ENCODE assay signal across 12 cellular contexts in the genomic region with DNA sequence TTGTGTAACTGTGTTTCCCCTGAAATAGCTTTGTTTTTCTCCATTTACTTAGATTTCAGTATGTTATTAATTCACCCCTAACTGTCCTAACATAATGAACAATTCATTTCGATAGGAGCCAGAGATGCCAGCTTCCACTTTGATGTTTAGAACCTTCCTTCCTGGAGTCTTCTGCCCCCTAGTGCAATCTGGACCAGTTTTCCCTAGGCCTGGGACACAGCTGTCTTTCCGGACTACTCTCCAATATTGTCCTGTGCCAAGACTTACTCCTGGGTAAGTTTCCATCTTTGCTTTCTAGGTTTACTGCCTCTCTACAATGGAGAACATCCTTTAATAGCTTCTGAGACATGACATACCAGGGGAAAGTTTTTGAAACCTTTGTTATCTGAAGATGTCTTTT. TPM values are rescaled to one million over a fixed set of nuclear protein-coding genes. Genes with fewer than 3 reads are reported as not detected.
DNase-seq lines count a peak whose midpoint lies in the region; ATAC-seq and TF ChIP-seq lines count a peak whose summit lies in the region.
"Had no signal": no experiment of that assay in that cellular context is flagged by ENCODE, and none has a peak within 500 bp of the region (broad histone marks: within the 10 kb centered on the region; RNA-seq: fewer than 3 reads in every experiment).

No MANE protein-coding gene starts in this region.

- no peaks in the 10 kb centered on the region for H3K4me1 ChIP-seq in IMR-90 (ENCODE audit: control insufficient read depth, insufficient read depth, low read length)
- no peaks in the 10 kb centered on the region for H3K4me1 ChIP-seq in liver (ENCODE audit: control insufficient read depth in 4 of 4, insufficient read depth in 4 of 4, low read length in 3 of 4)
- H3K4me1 ChIP-seq: neural progenitor cell had no signal

- H4K91ac ChIP-seq in IMR-90 (ENCODE audit: insufficient read depth, low read depth, low read length), result no peak overlapping the region

- TF ChIP-seq RAD21 in IMR-90 (IDR thresholded peaks at IDR 0.05; ENCODE audit: low read length) (no peak), liver (IDR thresholded peaks at IDR 0.05) (peak; percentile 28 to 35)

- no peak overlapping the region for H3K4ac ChIP-seq in IMR-90 (ENCODE audit: low read depth, low read length)

- H4K20me1 ChIP-seq in IMR-90 (ENCODE audit: insufficient read depth, low read length), result no peaks in the 10 kb centered on the region

- TF ChIP-seq CTCF in IMR-90 (conservative IDR thresholded peaks at IDR 0.05; ENCODE audit: low read depth, low read length) (0 out of 2 replicates have a peak, but pooled peaks have one; percentile 16), liver (IDR thresholded peaks at IDR 0.05; ENCODE audit: low read depth, low read length, missing input control) (no peak)

- no peak overlapping the region for H2BK15ac ChIP-seq in IMR-90 (ENCODE audit: low read depth, low read length)

- TF ChIP-seq POLR2A in IMR-90 (IDR thresholded peaks at IDR 0.05; ENCODE audit: low read depth, low read length), result no peak

- H3K14ac ChIP-seq in IMR-90 (replicated peaks; ENCODE audit: low read depth, low read length), result no peak overlapping the region

- no peak overlapping the region for H2AFZ ChIP-seq in IMR-90 (replicated peaks; ENCODE audit: low read length, poor library complexity)
- H2AFZ ChIP-seq: neural progenitor cell had no signal

- H2AK5ac ChIP-seq in IMR-90 (ENCODE audit: low read depth, low read length), result no peak overlapping the region

- no peaks in the 10 kb centered on the region for H3K9me1 ChIP-seq in IMR-90 (ENCODE audit: insufficient read depth, low read length)

- H3K4me3 ChIP-seq in IMR-90 (ENCODE audit: insufficient read depth, low read depth, low read length) (no peak overlapping the region), liver (ENCODE audit: low read depth in 1 of 3, low read length in 3 of 3) (no peak overlapping the region)
- H3K4me3 ChIP-seq: neural progenitor cell had no signal

- no TSS peak for BruUV-seq in IMR-90 (replicated peaks; lab: Mats Ljungman, UMichigan)

- H4K5ac ChIP-seq in IMR-90 (ENCODE audit: low read depth, low read length), result no peak overlapping the region

- ATAC-seq in IMR-90 (ENCODE audit: low read depth), result no peak
- ATAC-seq in GM18868 (IDR thresholded peaks at IDR 0.05; ENCODE audit: unreplicated experiment), result no peak
- no peak for ATAC-seq in HG02642 (IDR thresholded peaks at IDR 0.05; ENCODE audit: poor library complexity, unreplicated experiment)

- H2BK5ac ChIP-seq in IMR-90 (ENCODE audit: low read depth, low read length, poor library complexity, severe bottlenecking), result no peak overlapping the region

- no peaks in the 10 kb centered on the region for H3K79me1 ChIP-seq in IMR-90 (ENCODE audit: low read depth in 1 of 2, low read length in 2 of 2)

- H2BK120ac ChIP-seq in IMR-90 (ENCODE audit: low read depth, low read length), result no peak overlapping the region

- dilution Hi-C loops in IMR-90 (cut with HindIII; ENCODE audit: low sequenced_read_pairs, unreplicated experiment), result no loop called here

- H4K8ac ChIP-seq in IMR-90 (ENCODE audit: low read depth in 2 of 2, low read length in 2 of 2), result no peak overlapping the region

- no peak overlapping the region for H3K27ac ChIP-seq in IMR-90 (ENCODE audit: insufficient read depth, low read length)
- peak overlapping the region; percentile 49 for H3K27ac ChIP-seq in cingulate gyrus (ENCODE audit: low read depth, low read length)
- no peak overlapping the region for H3K27ac ChIP-seq in liver (ENCODE audit: low read depth in 1 of 2, low read length in 2 of 2)
- H3K27ac ChIP-seq: KMS-11, neural progenitor cell had no signal

- in situ Hi-C loops in IMR-90 (cut with MboI; ENCODE audit: low sequenced_read_pairs), result no loop called here

- no peaks in the 10 kb centered on the region for H3K27me3 ChIP-seq in IMR-90 (ENCODE audit: control insufficient read depth, insufficient read depth, low read length)
- H3K27me3 ChIP-seq in liver (ENCODE audit: control insufficient read depth in 4 of 4, insufficient read depth in 4 of 4, low read length in 3 of 4), result no peaks in the 10 kb centered on the region
- H3K27me3 ChIP-seq: neural progenitor cell had no signal

- intact Hi-C loops in IMR-90 (cut with micrococcal nuclease), result no loop called here

- DNase-seq in Ammon's horn (ENCODE audit: low spot score), result peak; percentile 78
- no peak for DNase-seq in IMR-90
- no peak for DNase-seq in NCI-H524 (lab: John Stamatoyannopoulos, UW)
- no peak for DNase-seq in DMS153 (lab: John Stamatoyannopoulos, UW)
- DNase-seq: activated T-cell treated with anti-CD3 and anti-CD28 coated beads, Interleukin-2, amount 50 U/mL, for 1 hour; cerebellar nuclear complex had no signal

- POLR2A ChIA-PET in IMR-90 (lab: Charles Lee; ENCODE audit: unreplicated experiment), result no interaction called here

- H3K9me3 ChIP-seq in IMR-90 (ENCODE audit: control insufficient read depth, insufficient read depth, low read length) (no peaks in the 10 kb centered on the region), liver (ENCODE audit: control insufficient read depth in 4 of 4, low read length in 3 of 4) (no peaks in the 10 kb centered on the region)

- CTCF ChIA-PET in IMR-90 (lab: Yijun Ruan, JAX), result interaction anchor here (0.7 to 1.6 kb wide), 4 partner anchors 20 to 198 kb away, joined by 3 to 4 read pairs (median 3); partner anchors contain the start of gene TMEM94

- no peak overlapping the region for H3K18ac ChIP-seq in IMR-90 (ENCODE audit: low read depth, low read length)

- H3K9ac ChIP-seq in IMR-90 (ENCODE audit: low read depth, low read length) (no peak overlapping the region), liver (ENCODE audit: low read depth in 1 of 2, low read length in 2 of 2) (no peak overlapping the region)
- H3K9ac ChIP-seq: KMS-11, neural progenitor cell had no signal

- H3K4me2 ChIP-seq in IMR-90 (ENCODE audit: low read depth, low read length), result no peak overlapping the region
- H3K4me2 ChIP-seq: KMS-11, neural progenitor cell had no signal

- H3K56ac ChIP-seq in IMR-90 (ENCODE audit: extremely low read depth, insufficient read depth, low read length), result no peak overlapping the region

- H2AK9ac ChIP-seq in IMR-90 (replicated peaks; ENCODE audit: low read depth, low read length, poor library complexity), result no peak overlapping the region

- H3K23ac ChIP-seq in IMR-90 (ENCODE audit: low read depth, low read length), result no peak overlapping the region

- H2BK20ac ChIP-seq in IMR-90 (ENCODE audit: low read depth, low read length), result no peak overlapping the region

- WGBS in IMR-90 (ENCODE audit: extremely low coverage in 2 of 2, insufficient read length in 1 of 2), 2 experiments, result 58% methylated on average over 2 of the region's 2 CpGs; no CpG with 5 or more reads in 1 of the 2 experiments
- WGBS in liver, result 55% methylated on average over 2 of the region's 2 CpGs

- H3K36me3 ChIP-seq in IMR-90 (ENCODE audit: control insufficient read depth, insufficient read depth, low read length) (peaks cover 41% of the 10 kb centered on the region), liver (ENCODE audit: control insufficient read depth in 4 of 4, insufficient read depth in 3 of 4, low read depth in 1 of 4, low read length in 3 of 4) (peaks cover 6 to 41% (median 14%) of the 10 kb centered on the region in 4 donors)
- H3K36me3 ChIP-seq: neural progenitor cell had no signal

TF ChIP-seq in IMR-90, 13 proteins besides CTCF, POLR2A, EP300 and RAD21 (continues in another document):
- TF ChIP-seq MAFK (IDR thresholded peaks at IDR 0.05; ENCODE audit: low read depth, low read length), result no peak
- TF ChIP-seq MXI1 (IDR thresholded peaks at IDR 0.05; ENCODE audit: borderline replicate concordance, low read depth, low read length), result no peak
- TF ChIP-seq USF2 (IDR thresholded peaks at IDR 0.05; ENCODE audit: low read depth, low read length), result no peak
- TF ChIP-seq MAZ (IDR thresholded peaks at IDR 0.05; ENCODE audit: borderline replicate concordance, low read depth, low read length), result no peak

TF ChIP-seq in liver, 16 proteins besides CTCF, POLR2A, EP300 and RAD21:
- TF ChIP-seq GABPA (IDR thresholded peaks at IDR 0.05 in 1 of 2, conservative IDR thresholded peaks at IDR 0.05 in 1 of 2) (no peak), YY1 (IDR thresholded peaks at IDR 0.05) (no peak), TAF1 (conservative IDR thresholded peaks at IDR 0.05) (no peak)
- TF ChIP-seq, protein P1, sequence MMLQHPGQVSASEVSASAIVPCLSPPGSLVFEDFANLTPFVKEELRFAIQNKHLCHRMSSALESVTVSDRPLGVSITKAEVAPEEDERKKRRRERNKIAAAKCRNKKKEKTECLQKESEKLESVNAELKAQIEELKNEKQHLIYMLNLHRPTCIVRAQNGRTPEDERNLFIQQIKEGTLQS (IDR thresholded peaks at IDR 0.05), result no peak

RNA-seq across cellular contexts. Expression of gene RECQL5, which starts 12.8 kb away (rescaled TPM):
- 7.3 and 8.6 TPM in 2 replicates for total RNA-seq in IMR-90 (2012; rRNA removed)
- polyA plus RNA-seq in IMR-90 (2012; rRNA removed), result 17.4 and 23.7 TPM in 2 replicates
- polyA plus RNA-seq in IMR-90 (2012; cell fraction: cytosol; rRNA removed), result 6.6 and 9.2 TPM in 2 replicates
- 100 and 134 TPM in 2 replicates for polyA plus RNA-seq in IMR-90 (2012; cell fraction: nucleus; rRNA removed; ENCODE audit: low replicate concordance)
- total RNA-seq in liver, result 10 to 100 TPM; 12.1 to 15.1 TPM
- 10 to 100 TPM in 1 of 2 donors, 1 to 10 TPM in 1; 8.3 to 10.9 TPM for polyA plus RNA-seq in liver

RNA-seq across cellular contexts. Expression of gene SAP30BP, which starts 13.0 kb away (rescaled TPM):
- total RNA-seq in IMR-90 (2012; rRNA removed) (70.4 and 82.5 TPM in 2 replicates), liver (10 to 100 TPM; 20.9 to 32.5 TPM)
- polyA plus RNA-seq in IMR-90 (2012; rRNA removed) (134 and 139 TPM in 2 replicates), liver (10 to 100 TPM; 27.9 to 33.4 TPM)
- polyA plus RNA-seq in IMR-90 (2012; cell fraction: cytosol; rRNA removed), result 55.1 and 61.0 TPM in 2 replicates
- 237 and 250 TPM in 2 replicates for polyA plus RNA-seq in IMR-90 (2012; cell fraction: nucleus; rRNA removed; ENCODE audit: low replicate concordance)

RNA-seq across cellular contexts. Expression of gene SMIM5, which starts 20.9 kb away (rescaled TPM):
- total RNA-seq in IMR-90 (2012; rRNA removed) (not detected in 2 replicates), liver (10 to 100 TPM in 1 of 2 donors, under 1 TPM in 1; 0.25 to 54.9 TPM)
- polyA plus RNA-seq in IMR-90 (2012; rRNA removed) (0.14 TPM in 1 of 2 replicates, not detected in the other), liver (under 1 TPM; 0.10 TPM)
- 0.08 and 0.15 TPM in 2 replicates for polyA plus RNA-seq in IMR-90 (2012; cell fraction: cytosol; rRNA removed)
- 0.15 TPM in 1 of 2 replicates, not detected in the other for polyA plus RNA-seq in IMR-90 (2012; cell fraction: nucleus; rRNA removed; ENCODE audit: low replicate concordance)
